Comparison of ENCODE assay signal across 21 cellular contexts in genomic region chr17:27634026-27634335, GRCh38. TPM values are rescaled to one million over a fixed set of nuclear protein-coding genes. Genes with fewer than 3 reads are reported as not detected.
DNase-seq lines count a peak whose midpoint lies in the region; ATAC-seq, FAIRE-seq and TF ChIP-seq lines count a peak whose summit lies in the region.
"Had no signal": no experiment of that assay in that cellular context is flagged by ENCODE, and none has a peak within 500 bp of the region (broad histone marks: within the 10 kb centered on the region; RNA-seq: fewer than 3 reads in every experiment).

No MANE protein-coding gene starts in this region.

- no peak overlapping the region for H3K4me3 ChIP-seq in left ventricle myocardium inferior
- H3K4me3 ChIP-seq in GM12878 = peak overlapping the region; percentile 78; the same call in 1 of the 2 replicates
- H3K4me3 ChIP-seq in mucosa of rectum (ENCODE audit: low read length in 2 of 2) = peak overlapping the region in 1 of 2 donors; percentile 52
- no peak overlapping the region for H3K4me3 ChIP-seq in transverse colon
- H3K4me3 ChIP-seq in mesendoderm (ENCODE audit: low read length) = no peak overlapping the region
- H3K4me3 ChIP-seq: upper lobe of right lung had no signal

- no peaks in the 10 kb centered on the region for H3K36me3 Mint-ChIP-seq in activated CD4-positive, alpha-beta T cell treated with anti-CD3 and anti-CD28 coated beads for 36 hours (ENCODE audit: low read depth)

- H2AK5ac ChIP-seq in mesendoderm (ENCODE audit: low read length) = no peak overlapping the region

- H3K4me3 Mint-ChIP-seq in activated CD4-positive, alpha-beta T cell treated with anti-CD3 and anti-CD28 coated beads for 36 hours = no peak overlapping the region
- H3K4me3 Mint-ChIP-seq: activated CD4-positive, alpha-beta T cell treated with anti-CD3 and anti-CD28 coated beads, Interleukin-2, amount 10 ng/mL, durations not matched to agents 24 days and 14 days; T-helper 17 cell had no signal

- H3K18ac ChIP-seq in mesendoderm (ENCODE audit: low read length) = no peak overlapping the region

- POLR2A ChIA-PET in GM12878 (lab: Charles Lee) = no interaction called here
- POLR2A ChIA-PET in activated CD4-positive, alpha-beta T cell treated with anti-CD3 and anti-CD28 coated beads for 36 hours (lab: Charles Lee) = interaction anchor here (0.5 kb wide), 1 partner anchor 696 kb away, joined by 3 read pairs; no protein-coding TSS in a partner anchor

- H3K9me3 ChIP-seq in left ventricle myocardium inferior (replicated peaks) (no peaks in the 10 kb centered on the region), GM12878 (replicated peaks; ENCODE audit: control insufficient read depth, insufficient read depth, low read length) (no peaks in the 10 kb centered on the region), mucosa of rectum (ENCODE audit: control insufficient read depth in 2 of 2, low read length in 2 of 2) (no peaks in the 10 kb centered on the region), transverse colon (no peaks in the 10 kb centered on the region)
- H3K9me3 ChIP-seq: neutrophil, upper lobe of right lung had no signal

- peak overlapping the region; percentile 96 for H3K4me2 ChIP-seq in GM12878 (ENCODE audit: control insufficient read depth, insufficient read depth)
- no peak overlapping the region for H3K4me2 ChIP-seq in mesendoderm (ENCODE audit: low read length)

- no peaks in the 10 kb centered on the region for H4K20me1 ChIP-seq in GM12878 (ENCODE audit: control insufficient read depth, insufficient read depth)

- H2AFZ ChIP-seq in GM12878 (ENCODE audit: control insufficient read depth, low read depth, low read length) = no peak overlapping the region

- peak overlapping the region; percentile 85 for H3K27ac ChIP-seq in left ventricle myocardium inferior (replicated peaks)
- H3K27ac ChIP-seq in GM12878 (ENCODE audit: control insufficient read depth, insufficient read depth) = no peak overlapping the region
- peak overlapping the region; percentile 95 to 97 for H3K27ac ChIP-seq in mucosa of rectum (ENCODE audit: low read depth in 2 of 2, low read length in 2 of 2)
- peak overlapping the region; percentile 87 to 93 (median 89) for H3K27ac ChIP-seq in transverse colon
- H3K27ac ChIP-seq in mesendoderm (ENCODE audit: low read depth, low read length) = no peak overlapping the region

- TF ChIP-seq CTCF in left ventricle myocardium inferior (IDR thresholded peaks at IDR 0.05; ENCODE audit: borderline replicate concordance) = no peak
- TF ChIP-seq CTCF in GM12878 (IDR thresholded peaks at IDR 0.05 in 2 of 3, conservative IDR thresholded peaks at IDR 0.05 in 1 of 3; ENCODE audit: control insufficient read depth in 2 of 3, extremely low read depth in 1 of 3, insufficient read depth in 1 of 3, low read depth in 3 of 3, low read length in 3 of 3) = no peak
- no peak for TF ChIP-seq CTCF in transverse colon (IDR thresholded peaks at IDR 0.05)

- intact Hi-C loops in left ventricle myocardium inferior (cut with micrococcal nuclease) = no loop called here
- intact Hi-C loops in Right ventricle myocardium inferior (cut with DNase I) = no loop called here
- intact Hi-C loops in GM12878 (cut with micrococcal nuclease; ENCODE audit: unreplicated experiment) = no loop called here
- intact Hi-C loops in transverse colon (cut with DNase I; ENCODE audit: low total_unique reads) = no loop called here
- intact Hi-C loops in activated CD4-positive, alpha-beta T cell treated with anti-CD3 and anti-CD28 coated beads for 36 hours (cut with DNase I, micrococcal nuclease) = no loop called here

- H3K4me1 Mint-ChIP-seq in activated CD4-positive, alpha-beta T cell treated with anti-CD3 and anti-CD28 coated beads for 36 hours = peaks cover 32% of the 10 kb centered on the region

- SMC1A ChIA-PET in GM12878 (lab: Charles Lee; ENCODE audit: uncharacterized antibody, unreplicated experiment) = interaction anchor here (1.1 to 1.3 kb wide), 2 partner anchors 34 to 295 kb away, joined by 3 to 5 read pairs; no protein-coding TSS in a partner anchor

- 100% methylated on average over 1 of the region's 1 CpG for WGBS in GM12878 (ENCODE audit: insufficient coverage, insufficient replicate concordance, low lambda C conversion rate, missing lambda C conversion rate)
- WGBS in transverse colon (ENCODE audit: low coverage in 1 of 2), 2 donors = 89% methylated on average over 1 of the region's 1 CpG; no CpG with 5 or more reads in 1 of the 2 donors
- WGBS in mesendoderm (ENCODE audit: extremely low coverage, insufficient coverage, low lambda C conversion rate) = no CpG with 5 or more reads among the region's 1 CpG

- in situ Hi-C loops in GM12878 (cut with MboI) = loop anchor here (10.0 kb wide), 1 partner anchor 279 kb away; no protein-coding TSS in a partner anchor
- in situ Hi-C loops in transverse colon (cut with MboI; ENCODE audit: low pct_ligation_motif_present in 1 of 4, low pct_unique_long_range_greater_than_20kb in 1 of 4, low sequenced_read_pairs in 3 of 4) = loop anchor here in 1 of 4 donors (25.0 kb wide), 1 partner anchor 122 kb away; no protein-coding TSS in a partner anchor

- DNase-seq in left ventricle myocardium inferior (no peak), Right ventricle myocardium inferior (ENCODE audit: missing footprints) (no peak), GM12878 (ENCODE audit: low read depth, low spot score) (no peak), transverse colon (no peak), mesendoderm (no peak)
- DNase-seq in activated CD4-positive, alpha-beta T cell treated with anti-CD3 and anti-CD28 coated beads for 36 hours = no peak
- DNase-seq: activated CD4-positive, alpha-beta T cell treated with anti-CD3 and anti-CD28 coated beads, Interleukin-2, amount 10 ng/mL, durations not matched to agents 24 days and 14 days; EL; NCI-H1092 treated with DMSO at 0.1 percent for 48 hours; NCI-H510A; stimulated activated CD4-positive, alpha-beta T cell treated with anti-CD3 and anti-CD28 coated beads, Interleukin-4, amount 100 ng/mL, for 24 hours; T-helper 17 cell; upper lobe of right lung had no signal

- no peak overlapping the region for H3K9ac ChIP-seq in GM12878 (ENCODE audit: control insufficient read depth, insufficient read depth, low read length)
- peak overlapping the region in 1 of 2 donors; percentile 90 for H3K9ac ChIP-seq in mucosa of rectum (ENCODE audit: low read depth in 1 of 2, low read length in 2 of 2)
- H3K9ac ChIP-seq in mesendoderm (ENCODE audit: low read length) = no peak overlapping the region

- H3K79me2 ChIP-seq in GM12878 (ENCODE audit: control insufficient read depth, insufficient read depth, low read length) = peaks cover 56% of the 10 kb centered on the region
- H3K79me2 ChIP-seq in mesendoderm (ENCODE audit: control insufficient read depth, insufficient read depth, low read length) = no peaks in the 10 kb centered on the region

- no TSS peak for BruUV-seq in GM12878 (replicated peaks; lab: Mats Ljungman, UMichigan)

- CTCF ChIA-PET in GM12878 (lab: Yijun Ruan, JAX) = interaction anchor here (1.3 to 6.7 kb wide), 6 partner anchors 12 to 397 kb away, joined by 3 to 59 read pairs (median 8); no protein-coding TSS in a partner anchor
- CTCF ChIA-PET in activated CD4-positive, alpha-beta T cell treated with anti-CD3 and anti-CD28 coated beads for 36 hours (lab: Charles Lee) = interaction anchor here (0.7 to 2.0 kb wide), 2 partner anchors 17 to 21 kb away, joined by 4 to 7 read pairs; no protein-coding TSS in a partner anchor

- RAD21 ChIA-PET in GM12878 (lab: Charles Lee; ENCODE audit: unreplicated experiment) = interaction anchor here (1.7 kb wide), 1 partner anchor 280 kb away, joined by 5 read pairs; no protein-coding TSS in a partner anchor

- peaks cover 50% of the 10 kb centered on the region for H3K4me1 ChIP-seq in left ventricle myocardium inferior
- H3K4me1 ChIP-seq in GM12878 (ENCODE audit: control insufficient read depth, insufficient read depth, low read length) = peaks cover 11% of the 10 kb centered on the region
- H3K4me1 ChIP-seq in mucosa of rectum (ENCODE audit: control insufficient read depth in 2 of 2, insufficient read depth in 2 of 2, low read length in 2 of 2) = peaks cover 51 to 69% of the 10 kb centered on the region in 2 donors
- peaks cover 32 to 69% (median 57%) of the 10 kb centered on the region in 4 donors for H3K4me1 ChIP-seq in transverse colon
- no peaks in the 10 kb centered on the region for H3K4me1 ChIP-seq in mesendoderm (ENCODE audit: control insufficient read depth, low read depth, low read length)

- no peak overlapping the region for H3K27ac Mint-ChIP-seq in activated CD4-positive, alpha-beta T cell treated with anti-CD3 and anti-CD28 coated beads for 36 hours
- H3K27ac Mint-ChIP-seq: activated CD4-positive, alpha-beta T cell treated with anti-CD3 and anti-CD28 coated beads, Interleukin-2, amount 10 ng/mL, durations not matched to agents 24 days and 14 days had no signal

- no peak overlapping the region for H2BK5ac ChIP-seq in mesendoderm (ENCODE audit: low read length)

- no peaks in the 10 kb centered on the region for H3K27me3 Mint-ChIP-seq in activated CD4-positive, alpha-beta T cell treated with anti-CD3 and anti-CD28 coated beads for 36 hours
- H3K27me3 Mint-ChIP-seq: activated CD4-positive, alpha-beta T cell treated with anti-CD3 and anti-CD28 coated beads, Interleukin-2, amount 10 ng/mL, durations not matched to agents 24 days and 14 days; activated naive CD4-positive, alpha-beta T cell treated with anti-CD3 and anti-CD28 coated beads, Interleukin-2, amount 50 U/mL, for 24 hours; T-helper 17 cell had no signal

- no peak overlapping the region for H3K56ac ChIP-seq in mesendoderm (ENCODE audit: low read length)

- TF ChIP-seq POLR2A in GM12878 (IDR thresholded peaks at IDR 0.05; ENCODE audit: low read depth, low read length) (no peak), transverse colon (IDR thresholded peaks at IDR 0.05) (no peak)

- H3K4ac ChIP-seq in mesendoderm (ENCODE audit: low read depth, low read length) = no peak overlapping the region

- TF ChIP-seq EP300 in GM12878 (IDR thresholded peaks at IDR 0.05; ENCODE audit: borderline replicate concordance in 1 of 2, control insufficient read depth in 1 of 2, low read depth in 2 of 2, low read length in 2 of 2) = no peak
- TF ChIP-seq EP300 in transverse colon (IDR thresholded peaks at IDR 0.05; ENCODE audit: low read depth) = no peak

- no peak overlapping the region for H3K23ac ChIP-seq in mesendoderm (ENCODE audit: low read length)

- TF ChIP-seq RAD21 in GM12878 (IDR thresholded peaks at IDR 0.05; ENCODE audit: insufficient read depth, low read depth, low read length) = no peak

- H4K5ac ChIP-seq in mesendoderm (ENCODE audit: low read length) = no peak overlapping the region

- H3K36me3 ChIP-seq in left ventricle myocardium inferior = peaks cover 2% of the 10 kb centered on the region
- H3K36me3 ChIP-seq in GM12878 (ENCODE audit: control insufficient read depth in 2 of 2, insufficient read depth in 2 of 2, low read length in 1 of 2) = peaks cover 0 to under 1% of the 10 kb centered on the region in 2 experiments; a peak in 2 of 4 replicates
- peaks cover 2 to 3% of the 10 kb centered on the region in 2 donors for H3K36me3 ChIP-seq in mucosa of rectum (ENCODE audit: control insufficient read depth in 2 of 2, insufficient read depth in 2 of 2, low read length in 2 of 2)
- H3K36me3 ChIP-seq in transverse colon = no peaks in the 10 kb centered on the region
- H3K36me3 ChIP-seq in mesendoderm (ENCODE audit: control insufficient read depth, insufficient read depth, low read length) = no peaks in the 10 kb centered on the region
- H3K36me3 ChIP-seq: upper lobe of right lung had no signal

- no peaks in the 10 kb centered on the region for H3K9me3 Mint-ChIP-seq in activated CD4-positive, alpha-beta T cell treated with anti-CD3 and anti-CD28 coated beads for 36 hours (ENCODE audit: low read depth)
- H3K9me3 Mint-ChIP-seq: activated CD4-positive, alpha-beta T cell treated with anti-CD3 and anti-CD28 coated beads, Interleukin-2, amount 10 ng/mL, durations not matched to agents 24 days and 14 days; activated naive CD4-positive, alpha-beta T cell treated with anti-CD3 and anti-CD28 coated beads, Interleukin-2, amount 50 U/mL, for 24 hours had no signal

- H2BK120ac ChIP-seq in mesendoderm (ENCODE audit: low read depth, low read length) = no peak overlapping the region

- FAIRE-seq in GM12878 (lab: Jason Lieb, UNC) = no peak
- FAIRE-seq: A204.1, D721Med had no signal

- H3K79me1 ChIP-seq in mesendoderm (ENCODE audit: low read length) = no peaks in the 10 kb centered on the region

- ATAC-seq in Right ventricle myocardium inferior (no peak), GM12878 (no peak), HG02759 (IDR thresholded peaks at IDR 0.05; ENCODE audit: unreplicated experiment) (no peak)
- ATAC-seq in activated CD4-positive, alpha-beta T cell treated with anti-CD3 and anti-CD28 coated beads for 36 hours = no peak
- ATAC-seq: left colon, Panc1, T-helper 17 cell had no signal

- H2BK15ac ChIP-seq in mesendoderm (replicated peaks; ENCODE audit: low read depth) = no peak overlapping the region

- H4K8ac ChIP-seq in mesendoderm (ENCODE audit: low read depth, low read length) = no peak overlapping the region

- H3K27me3 ChIP-seq in left ventricle myocardium inferior (ENCODE audit: low read depth) (no peaks in the 10 kb centered on the region), GM12878 (replicated peaks in 1 of 2; ENCODE audit: control insufficient read depth in 2 of 2, insufficient read depth in 2 of 2, low read length in 1 of 2) (no peaks in the 10 kb centered on the region), mucosa of rectum (ENCODE audit: control insufficient read depth in 2 of 2, insufficient read depth in 2 of 2, low read length in 2 of 2) (no peaks in the 10 kb centered on the region), transverse colon (no peaks in the 10 kb centered on the region), mesendoderm (ENCODE audit: insufficient read depth, low read length, poor library complexity) (no peaks in the 10 kb centered on the region)
- H3K27me3 ChIP-seq: neutrophil, upper lobe of right lung had no signal

RNA-seq across cellular contexts. Expression of gene LGALS9, which starts 3.0 kb away (rescaled TPM):
- total RNA-seq in left ventricle myocardium inferior = 15.2 TPM
- total RNA-seq in Right ventricle myocardium inferior = 18.2 TPM
- total RNA-seq in GM12878 (2013; cell fraction: nucleolus; rRNA removed) = 94.1 and 105 TPM in 2 replicates
- total RNA-seq in GM12878 (2014; rRNA removed) = 169 and 177 TPM in 2 replicates
- 115 and 119 TPM in 2 replicates for total RNA-seq in GM12878 (2014; rRNA removed; fragmentation: Illumina TruSeq; extraction: Trizol)
- total RNA-seq in GM12878 (2021) = 246 and 254 TPM in 2 replicates
- polyA plus RNA-seq in GM12878 (2011; ENCODE audit: low read depth) = 228 TPM
- polyA plus RNA-seq in GM12878 (2011; rRNA removed) = 88.7 and 223 TPM in 2 replicates
- 295 and 353 TPM in 2 replicates for polyA plus RNA-seq in GM12878 (2011; cell fraction: cytosol; rRNA removed)
- 331 and 338 TPM in 2 replicates for polyA plus RNA-seq in GM12878 (2011; cell fraction: nucleus; rRNA removed)
- polyA plus RNA-seq in GM12878 (2012) = 364 and 368 TPM in 2 replicates
- 180 and 294 TPM in 2 replicates for polyA plus RNA-seq in GM12878 (2014; fragmentation: Illumina TruSeq; extraction: Trizol)
- polyA plus RNA-seq in GM12878 (2014; fragmentation: Nextera tagmentation; extraction: Ambion mirVana) = 10 to 100 TPM; 22.5 to 30.2 TPM
- 245 and 252 TPM in 2 replicates for polyA plus RNA-seq in GM12878 (2014; rRNA removed)
- 100 to 1,000 TPM; 133 to 142 TPM for polyA plus RNA-seq in GM12878 (2016; fragmentation: Nextera tagmentation; extraction: Ambion mirVana)
- 283 and 449 TPM in 2 replicates for polyA minus RNA-seq in GM12878 (2011; rRNA and poly(A)+ RNA removed)
- polyA minus RNA-seq in GM12878 (2011; cell fraction: cytosol; rRNA and poly(A)+ RNA removed) = 110 and 112 TPM in 2 replicates
- 106 and 139 TPM in 2 replicates for polyA minus RNA-seq in GM12878 (2011; cell fraction: nucleus; rRNA and poly(A)+ RNA removed)
- 100 to 1,000 TPM; 245 to 463 (median 368) TPM for total RNA-seq in transverse colon
- 10 to 100 TPM; 33.7 to 33.8 TPM for total RNA-seq in activated CD4-positive, alpha-beta T cell treated with anti-CD3 and anti-CD28 coated beads for 36 hours
- 0.29 TPM for polyA plus RNA-seq in mesendoderm (2013, experiment 1 of 2)
- polyA plus RNA-seq in mesendoderm (2013, experiment 2 of 2) = 0.48 TPM

Comparison
In these comparisons a context has a peak if more than half of its experiments do, and no peak if none do; other contexts are left out.
1. H3K27ac ChIP-seq: peak in left ventricle myocardium inferior (single experiment), mucosa of rectum (2 of 2) and transverse colon (4 of 4); none in GM12878 (single experiment) and mesendoderm (single experiment).